Comparison of ENCODE assay signal across 6 cellular contexts in genomic region chr2:41152318-41152717, GRCh38.
"Had no signal": no experiment of that assay in that cellular context is flagged by ENCODE, and none has a peak within 500 bp of the region (broad histone marks: within the 10 kb centered on the region; RNA-seq: fewer than 3 reads in every experiment).

No MANE protein-coding gene starts in this region.

- H3K4me2 ChIP-seq: GM23338 had no signal

- H2AFZ ChIP-seq: GM23338 had no signal

- H3K4me3 ChIP-seq: GM23338 had no signal

- DNase-seq: H9, KBM-7 had no signal

- ATAC-seq: GM23338 had no signal

- FAIRE-seq: H1, H54, HTR-8/SVneo had no signal
